Comparison of ENCODE assay signal across 22 cellular contexts in genomic region chr7:1768835-1769234, GRCh38.
A peak's percentile ranks its signal among the peaks of the same experiment; 100 is the strongest.
DNase-seq lines count a peak whose midpoint lies in the region; ATAC-seq and TF ChIP-seq lines count a peak whose summit lies in the region.
"Had no signal": no experiment of that assay in that cellular context is flagged by ENCODE, and none has a peak within 500 bp of the region (broad histone marks: within the 10 kb centered on the region; RNA-seq: fewer than 3 reads in every experiment).

No MANE protein-coding gene starts in this region.

- WGBS in SK-N-SH (ENCODE audit: low lambda C conversion rate): 50% methylated on average over 7 of the region's 7 CpGs
- WGBS in neuronal stem cell (ENCODE audit: extremely low coverage in 2 of 2, insufficient read length in 2 of 2, insufficient replicate concordance in 1 of 2), 2 donors: no CpG with 5 or more reads among the region's 7 CpGs

- H3K4me3 ChIP-seq in SK-N-SH (ENCODE audit: low read depth in 2 of 2, low read length in 1 of 2): no peak overlapping the region
- no peak overlapping the region for H3K4me3 ChIP-seq in neuronal stem cell (ENCODE audit: low read length in 2 of 2)
- H3K4me3 ChIP-seq: BLaER1, tibial artery had no signal

- no peak overlapping the region for H2BK5ac ChIP-seq in neuronal stem cell (ENCODE audit: low read length)

- no peaks in the 10 kb centered on the region for H3K36me3 Mint-ChIP-seq in activated CD8-positive, alpha-beta T cell treated with anti-CD3 and anti-CD28 coated beads, Interleukin-2, amount 10 ng/mL, durations not matched to agents 7 days and 5 days (ENCODE audit: low read depth)
- H3K36me3 Mint-ChIP-seq: natural killer cell had no signal

- TF ChIP-seq RAD21 in SK-N-SH (IDR thresholded peaks at IDR 0.05; ENCODE audit: low read length): no peak

- H3K9me3 ChIP-seq in SK-N-SH (no peaks in the 10 kb centered on the region), neuronal stem cell (replicated peaks in 1 of 2; ENCODE audit: control insufficient read depth in 2 of 2, insufficient read depth in 1 of 2, low read depth in 1 of 2, low read length in 2 of 2) (no peaks in the 10 kb centered on the region)

- H2BK15ac ChIP-seq in neuronal stem cell (ENCODE audit: low read length): no peak overlapping the region

- no peak overlapping the region for H3K14ac ChIP-seq in neuronal stem cell (ENCODE audit: low read length)

- H3K79me1 ChIP-seq in neuronal stem cell (ENCODE audit: low read depth, low read length): no peaks in the 10 kb centered on the region

- POLR2A ChIA-PET in SK-N-SH (lab: Yijun Ruan, JAX): no interaction called here
- POLR2A ChIA-PET in activated CD8-positive, alpha-beta T cell treated with anti-CD3 and anti-CD28 coated beads, Interleukin-2, amount 10 ng/mL, durations not matched to agents 7 days and 5 days (lab: Charles Lee): no interaction called here

- H3K4me3 Mint-ChIP-seq in activated CD8-positive, alpha-beta T cell treated with anti-CD3 and anti-CD28 coated beads, Interleukin-2, amount 10 ng/mL, durations not matched to agents 7 days and 5 days: no peak overlapping the region
- H3K4me3 Mint-ChIP-seq: natural killer cell; stimulated activated naive CD8-positive, alpha-beta T cell treated with anti-CD3 and anti-CD28 coated beads, Interleukin-15, Interleukin-2, amounts not matched to agents 100 ng/mL and 50 ng/mL, for 24 hours; T-helper 17 cell had no signal

- H4K20me1 ChIP-seq in SK-N-SH (ENCODE audit: insufficient read depth): no peaks in the 10 kb centered on the region
- H4K20me1 ChIP-seq: BLaER1 had no signal

- H2BK120ac ChIP-seq in neuronal stem cell (ENCODE audit: low read depth, low read length): no peak overlapping the region

- H3K27me3 ChIP-seq in SK-N-SH (ENCODE audit: insufficient read depth): no peaks in the 10 kb centered on the region
- H3K27me3 ChIP-seq in neuronal stem cell (ENCODE audit: control insufficient read depth in 3 of 3, insufficient read depth in 3 of 3, low read depth in 1 of 3, low read length in 3 of 3): no peaks in the 10 kb centered on the region
- H3K27me3 ChIP-seq: BLaER1 had no signal

- TF ChIP-seq EP300 in SK-N-SH (IDR thresholded peaks at IDR 0.05; ENCODE audit: borderline replicate concordance in 1 of 2, low read depth in 1 of 2, low read length in 1 of 2): no peak

- H3K9me3 Mint-ChIP-seq in activated CD8-positive, alpha-beta T cell treated with anti-CD3 and anti-CD28 coated beads, Interleukin-2, amount 10 ng/mL, durations not matched to agents 7 days and 5 days (ENCODE audit: insufficient read depth): no peaks in the 10 kb centered on the region
- H3K9me3 Mint-ChIP-seq: natural killer cell; stimulated activated naive CD8-positive, alpha-beta T cell treated with anti-CD3 and anti-CD28 coated beads, Interleukin-15, Interleukin-2, amounts not matched to agents 100 ng/mL and 50 ng/mL, for 24 hours had no signal

- peak overlapping the region; percentile 50 for H2AK5ac ChIP-seq in neuronal stem cell (ENCODE audit: low read depth, low read length)

- H3K4me2 ChIP-seq in SK-N-SH: no peak overlapping the region
- no peak overlapping the region for H3K4me2 ChIP-seq in neuronal stem cell (ENCODE audit: insufficient read depth, low read length, poor library complexity, severe bottlenecking)
- H3K4me2 ChIP-seq: BLaER1 had no signal

- TF ChIP-seq CTCF in SK-N-SH (IDR thresholded peaks at IDR 0.05): no peak

- no peak overlapping the region for H3K4ac ChIP-seq in neuronal stem cell (ENCODE audit: low read length)

- H3K79me2 ChIP-seq in SK-N-SH (ENCODE audit: insufficient read depth): no peaks in the 10 kb centered on the region

- DNase-seq in NCI-H82 (lab: John Stamatoyannopoulos, UW) (peak; percentile 45), NCI-H82 treated with DMSO at 0.1 percent for 48 hours (lab: John Stamatoyannopoulos, UW; ENCODE audit: unreplicated experiment) (no peak), HT-29 (ENCODE audit: low spot score) (peak; percentile 36), SK-N-SH (peak; percentile 55), neuronal stem cell (ENCODE audit: low spot score) (no peak), medulla oblongata (ENCODE audit: extremely low spot score) (no peak)
- DNase-seq in activated CD8-positive, alpha-beta T cell treated with anti-CD3 and anti-CD28 coated beads, Interleukin-2, amount 10 ng/mL, durations not matched to agents 7 days and 5 days: no peak
- DNase-seq: activated CD4-positive, alpha-beta T cell treated with anti-CD3 and anti-CD28 coated beads, Interleukin-2, amount 50 U/mL, for 1 hour; activated effector memory CD4-positive, alpha-beta T cell treated with anti-CD3 and anti-CD28 coated beads, Interleukin-2, amount 50 U/mL, for 16 hours; cerebellar nuclear complex; midbrain; natural killer cell; NCI-H1436; NCI-H2171; NCI-H69; T-helper 17 cell; tibial artery had no signal

- ATAC-seq in GM18861 (IDR thresholded peaks at IDR 0.05; ENCODE audit: unreplicated experiment): no peak
- no peak for ATAC-seq in activated CD8-positive, alpha-beta T cell treated with anti-CD3 and anti-CD28 coated beads, Interleukin-2, amount 10 ng/mL, durations not matched to agents 7 days and 5 days
- ATAC-seq: left lobe of liver, natural killer cell, T-helper 17 cell had no signal

- no peaks in the 10 kb centered on the region for H3K9me2 ChIP-seq in SK-N-SH

- H4K91ac ChIP-seq in neuronal stem cell (ENCODE audit: low read depth, low read length, poor library complexity): no peak overlapping the region

- H3K27me3 Mint-ChIP-seq in activated CD8-positive, alpha-beta T cell treated with anti-CD3 and anti-CD28 coated beads, Interleukin-2, amount 10 ng/mL, durations not matched to agents 7 days and 5 days (ENCODE audit: low read depth): no peaks in the 10 kb centered on the region
- H3K27me3 Mint-ChIP-seq: stimulated activated naive CD8-positive, alpha-beta T cell treated with anti-CD3 and anti-CD28 coated beads, Interleukin-15, Interleukin-2, amounts not matched to agents 100 ng/mL and 50 ng/mL, for 24 hours had no signal

- no peaks in the 10 kb centered on the region for H3F3A ChIP-seq in SK-N-SH (replicated peaks; ENCODE audit: insufficient read depth)

- H3K27ac ChIP-seq in SK-N-SH (ENCODE audit: low read depth in 2 of 2, low read length in 1 of 2): no peak overlapping the region
- no peak overlapping the region for H3K27ac ChIP-seq in neuronal stem cell (replicated peaks; ENCODE audit: low read length)
- H3K27ac ChIP-seq: BLaER1, epithelial cell of prostate, tibial artery had no signal

- no peaks in the 10 kb centered on the region for H3K4me1 Mint-ChIP-seq in activated CD8-positive, alpha-beta T cell treated with anti-CD3 and anti-CD28 coated beads, Interleukin-2, amount 10 ng/mL, durations not matched to agents 7 days and 5 days (ENCODE audit: low read depth)
- H3K4me1 Mint-ChIP-seq: natural killer cell, T-helper 17 cell had no signal

- CTCF ChIA-PET in SK-N-SH (lab: Yijun Ruan, JAX): interaction anchor here (1.1 to 2.1 kb wide), 3 partner anchors 10 to 190 kb away, joined by 3 to 6 read pairs (median 3); no protein-coding TSS in a partner anchor
- CTCF ChIA-PET in activated CD8-positive, alpha-beta T cell treated with anti-CD3 and anti-CD28 coated beads, Interleukin-2, amount 10 ng/mL, durations not matched to agents 7 days and 5 days (lab: Charles Lee): no interaction called here

- H2AFZ ChIP-seq in SK-N-SH (ENCODE audit: low read depth) (no peak overlapping the region), neuronal stem cell (ENCODE audit: low read length) (no peak overlapping the region)

- no peaks in the 10 kb centered on the region for H3K4me1 ChIP-seq in SK-N-SH (ENCODE audit: control insufficient read depth in 1 of 2, insufficient read depth in 2 of 2, low read depth in 1 of 2, low read length in 1 of 2)
- H3K4me1 ChIP-seq in neuronal stem cell (ENCODE audit: control insufficient read depth in 2 of 2, insufficient read depth in 1 of 2, low read depth in 1 of 2, low read length in 2 of 2): no peaks in the 10 kb centered on the region
- H3K4me1 ChIP-seq: BLaER1, tibial artery had no signal

- H4K8ac ChIP-seq in neuronal stem cell (ENCODE audit: low read depth, low read length): no peak overlapping the region

- H3K23ac ChIP-seq in neuronal stem cell (ENCODE audit: low read depth, low read length, poor library complexity): no peak overlapping the region

- no peak overlapping the region for H2BK12ac ChIP-seq in neuronal stem cell (ENCODE audit: low read length)

- H3K36me3 ChIP-seq in SK-N-SH (replicated peaks in 1 of 2; ENCODE audit: control insufficient read depth in 1 of 2, insufficient read depth in 2 of 2, low read length in 1 of 2) (no peaks in the 10 kb centered on the region), neuronal stem cell (replicated peaks in 1 of 2; ENCODE audit: control insufficient read depth in 2 of 2, insufficient read depth in 2 of 2, low read length in 2 of 2) (no peaks in the 10 kb centered on the region)
- H3K36me3 ChIP-seq: BLaER1, tibial artery had no signal

- no peak overlapping the region for H3K18ac ChIP-seq in neuronal stem cell (ENCODE audit: low read length)

- H3K27ac Mint-ChIP-seq in activated CD8-positive, alpha-beta T cell treated with anti-CD3 and anti-CD28 coated beads, Interleukin-2, amount 10 ng/mL, durations not matched to agents 7 days and 5 days: no peak overlapping the region
- H3K27ac Mint-ChIP-seq: natural killer cell; stimulated activated naive CD8-positive, alpha-beta T cell treated with anti-CD3 and anti-CD28 coated beads, Interleukin-15, Interleukin-2, amounts not matched to agents 100 ng/mL and 50 ng/mL, for 24 hours; T-helper 17 cell had no signal

- H3K9ac ChIP-seq in SK-N-SH (no peak overlapping the region), neuronal stem cell (ENCODE audit: low read depth, low read length, poor library complexity) (no peak overlapping the region)
- H3K9ac ChIP-seq: BLaER1 had no signal

TF ChIP-seq in SK-N-SH, 30 proteins besides CTCF, POLR2A, EP300 and RAD21 (continues in another document):
- TF ChIP-seq FOXM1 (IDR thresholded peaks at IDR 0.05; ENCODE audit: low read depth): no peak
- TF ChIP-seq, protein P1, sequence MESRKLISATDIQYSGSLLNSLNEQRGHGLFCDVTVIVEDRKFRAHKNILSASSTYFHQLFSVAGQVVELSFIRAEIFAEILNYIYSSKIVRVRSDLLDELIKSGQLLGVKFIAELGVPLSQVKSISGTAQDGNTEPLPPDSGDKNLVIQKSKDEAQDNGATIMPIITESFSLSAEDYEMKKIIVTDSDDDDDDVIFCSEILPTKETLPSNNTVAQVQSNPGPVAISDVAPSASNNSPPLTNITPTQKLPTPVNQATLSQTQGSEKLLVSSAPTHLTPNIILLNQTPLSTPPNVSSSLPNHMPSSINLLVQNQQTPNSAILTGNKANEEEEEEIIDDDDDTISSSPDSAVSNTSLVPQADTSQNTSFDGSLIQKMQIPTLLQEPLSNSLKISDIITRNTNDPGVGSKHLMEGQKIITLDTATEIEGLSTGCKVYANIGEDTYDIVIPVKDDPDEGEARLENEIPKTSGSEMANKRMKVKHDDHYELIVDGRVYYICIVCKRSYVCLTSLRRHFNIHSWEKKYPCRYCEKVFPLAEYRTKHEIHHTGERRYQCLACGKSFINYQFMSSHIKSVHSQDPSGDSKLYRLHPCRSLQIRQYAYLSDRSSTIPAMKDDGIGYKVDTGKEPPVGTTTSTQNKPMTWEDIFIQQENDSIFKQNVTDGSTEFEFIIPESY (IDR thresholded peaks at IDR 0.05; ENCODE audit: borderline replicate concordance, low read depth): no peak

Comparison
In these comparisons a context has a peak if more than half of its experiments do, and no peak if none do; other contexts are left out.
1. DNase-seq: peak in NCI-H82 (single experiment), HT-29 (single experiment) and SK-N-SH (single experiment); none in NCI-H82 treated with DMSO at 0.1 percent for 48 hours (single experiment), neuronal stem cell (single experiment), medulla oblongata (single experiment) and activated CD8-positive, alpha-beta T cell treated with anti-CD3 and anti-CD28 coated beads, Interleukin-2, amount 10 ng/mL, durations not matched to agents 7 days and 5 days (single experiment).